In the genomic region with DNA sequence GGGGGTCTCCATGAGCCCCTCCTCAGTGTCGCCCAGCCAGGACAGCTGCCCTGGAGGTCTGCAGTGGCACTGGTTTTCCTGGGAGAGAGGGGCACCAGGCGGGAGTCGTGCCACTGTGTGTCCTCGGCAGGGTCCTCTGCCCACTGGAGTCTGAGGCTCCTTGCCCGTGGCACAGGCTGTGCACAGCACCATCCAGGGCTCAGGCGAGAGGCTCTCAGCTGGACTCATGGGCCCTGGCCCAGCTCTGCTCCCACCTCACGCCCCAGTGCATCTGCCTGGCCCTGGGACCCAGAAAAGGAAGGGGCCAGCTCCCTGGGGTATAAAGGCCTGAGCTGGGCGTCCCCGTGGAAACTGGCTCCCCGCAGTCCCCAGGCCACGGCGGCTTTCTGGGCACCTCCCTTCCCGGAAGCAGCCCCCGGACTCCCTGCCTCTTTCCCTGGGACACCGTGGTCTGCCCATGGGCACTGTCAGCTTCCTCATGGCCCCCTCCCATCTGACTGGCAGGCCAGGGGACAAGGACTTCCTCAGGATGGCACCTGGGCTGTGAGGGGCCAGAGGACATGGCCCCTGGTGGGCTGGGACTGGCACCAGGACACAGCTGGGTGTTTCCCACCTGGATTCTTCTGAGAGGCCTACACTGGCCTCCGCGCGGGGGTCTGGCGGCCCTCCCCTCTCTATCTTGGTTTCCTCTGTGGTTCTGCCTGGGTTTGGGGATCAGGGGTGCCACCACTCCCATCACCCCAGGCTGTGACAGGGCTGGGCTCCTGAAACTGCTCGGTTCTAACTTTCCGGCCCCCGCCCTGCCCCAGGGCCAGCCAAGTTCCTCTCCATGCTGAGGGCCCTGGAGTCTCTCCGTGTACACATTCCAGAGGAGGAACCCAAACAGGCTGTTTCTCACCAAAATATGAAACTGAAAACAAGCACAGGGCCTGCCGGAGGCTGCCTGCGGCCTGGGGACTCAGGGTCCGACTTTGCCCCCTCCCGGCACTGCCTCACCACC, we compare ENCODE assay signal across 1 cellular context.
TF ChIP-seq lines count a peak whose summit lies in the region.

No MANE protein-coding gene starts in this region.

TF ChIP-seq in GM23338, 12 proteins besides CTCF, POLR2A, EP300 and RAD21 (continued from another document):
- TF ChIP-seq ZNF462 (CRISPR knock-in tag; IDR thresholded peaks at IDR 0.05) (no peak), NANOG (IDR thresholded peaks at IDR 0.05; ENCODE audit: borderline replicate concordance) (no peak), EZH2 (IDR thresholded peaks at IDR 0.05; ENCODE audit: low read depth, unreplicated experiment) (no peak), POLR2AphosphoS5 (IDR thresholded peaks at IDR 0.05; ENCODE audit: low read depth) (no peak), ZNF114 (CRISPR knock-in tag; IDR thresholded peaks at IDR 0.05) (no peak), JUNB (IDR thresholded peaks at IDR 0.05; ENCODE audit: unreplicated experiment) (no peak), CREB1 (CRISPR knock-in tag; IDR thresholded peaks at IDR 0.05; ENCODE audit: low read depth) (no peak), STAT1 (IDR thresholded peaks at IDR 0.05; ENCODE audit: unreplicated experiment) (no peak), EZH2phosphoT487 (IDR thresholded peaks at IDR 0.05; ENCODE audit: unreplicated experiment) (no peak), ZNF331 (CRISPR knock-in tag; IDR thresholded peaks at IDR 0.05; ENCODE audit: low read depth) (no peak)
- TF ChIP-seq, protein P1, sequence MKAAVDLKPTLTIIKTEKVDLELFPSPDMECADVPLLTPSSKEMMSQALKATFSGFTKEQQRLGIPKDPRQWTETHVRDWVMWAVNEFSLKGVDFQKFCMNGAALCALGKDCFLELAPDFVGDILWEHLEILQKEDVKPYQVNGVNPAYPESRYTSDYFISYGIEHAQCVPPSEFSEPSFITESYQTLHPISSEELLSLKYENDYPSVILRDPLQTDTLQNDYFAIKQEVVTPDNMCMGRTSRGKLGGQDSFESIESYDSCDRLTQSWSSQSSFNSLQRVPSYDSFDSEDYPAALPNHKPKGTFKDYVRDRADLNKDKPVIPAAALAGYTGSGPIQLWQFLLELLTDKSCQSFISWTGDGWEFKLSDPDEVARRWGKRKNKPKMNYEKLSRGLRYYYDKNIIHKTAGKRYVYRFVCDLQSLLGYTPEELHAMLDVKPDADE (IDR thresholded peaks at IDR 0.05) = no peak
TF ChIP-seq in GM23338: peak in this region for 0.
